10 cellular contexts compared by ENCODE assay signal in the genomic region with DNA sequence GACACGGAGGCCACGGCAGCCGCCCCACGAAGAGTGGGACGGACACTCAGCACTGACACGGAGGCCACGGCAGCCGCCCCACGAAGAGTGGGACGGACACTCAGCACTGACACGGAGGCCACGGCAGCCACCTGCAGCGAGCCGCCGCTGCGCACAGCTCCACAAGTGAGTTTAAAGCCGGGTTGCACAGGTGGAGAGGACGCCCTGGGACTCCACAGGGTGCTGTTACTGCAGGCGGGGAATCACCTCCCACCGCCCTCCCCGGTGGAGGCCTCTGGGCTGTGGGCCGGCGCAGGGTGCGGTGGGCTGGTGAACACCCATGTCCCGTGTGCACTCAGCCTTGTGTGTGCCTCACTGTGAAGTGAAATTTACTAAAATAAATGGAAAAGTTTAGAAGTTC. TPM values are rescaled to one million over a fixed set of nuclear protein-coding genes. Genes with fewer than 3 reads are reported as not detected.
"Had no signal": no experiment of that assay in that cellular context is flagged by ENCODE, and none has a peak within 500 bp of the region (broad histone marks: within the 10 kb centered on the region; RNA-seq: fewer than 3 reads in every experiment).

No MANE protein-coding gene starts in this region.

RNA-seq across cellular contexts. Expression of a gene that starts 13.1 kb away (rescaled TPM):
- total RNA-seq: OCI-LY7, PC-3, PC-9, Peyer's patch, Right ventricle myocardium inferior, Right ventricle myocardium superior, RPMI7951, SJCRH30, SJSA1, SK-MEL-5 had no signal
